Comparison of ENCODE assay signal across 1 cellular context in genomic region chr11:6682591-6682935, GRCh38.
TF ChIP-seq lines count a peak whose summit lies in the region.

No MANE protein-coding gene starts in this region.

TF ChIP-seq in H1, 55 proteins besides CTCF, POLR2A, EP300 and RAD21:
- no peak for TF ChIP-seq SP2 (IDR thresholded peaks at IDR 0.05; ENCODE audit: low read length)
- TF ChIP-seq RBBP5 (IDR thresholded peaks at IDR 0.05; ENCODE audit: borderline replicate concordance, low read depth, low read length), result no peak
- TF ChIP-seq CBX8 (IDR thresholded peaks at IDR 0.05; ENCODE audit: borderline replicate concordance, low read depth, low read length), result no peak
- no peak for TF ChIP-seq EZH2 (IDR thresholded peaks at IDR 0.05; ENCODE audit: low read depth, low read length, severe bottlenecking)
- no peak for TF ChIP-seq HDAC2 (IDR thresholded peaks at IDR 0.05; ENCODE audit: borderline replicate concordance in 1 of 2, low read depth in 2 of 2, low read length in 2 of 2)
- 0 out of 2 replicates have a peak, but pooled peaks have one; percentile 56 for TF ChIP-seq ATF2 (IDR thresholded peaks at IDR 0.05; ENCODE audit: low read length)
- no peak for TF ChIP-seq CEBPB (IDR thresholded peaks at IDR 0.05; ENCODE audit: low read depth, low read length)
TF ChIP-seq in H1: peak in this region for 1.
